ENCODE assay signal across 17 cellular contexts in genomic region chr2:105627530-105627929, GRCh38.
"Had no signal": no experiment of that assay in that cellular context is flagged by ENCODE, and none has a peak within 500 bp of the region (broad histone marks: within the 10 kb centered on the region; RNA-seq: fewer than 3 reads in every experiment).

No MANE protein-coding gene starts in this region.

- H3K27ac ChIP-seq: cardiac muscle cell, epithelial cell of prostate, foreskin keratinocyte, prostate gland, right atrium auricular region, transverse colon, uterus, WERI-Rb-1 had no signal

- H3K4me3 Mint-ChIP-seq: mesothelial cell of epicardium, nephron progenitor cell had no signal

- DNase-seq: activated CD4-positive, alpha-beta T cell treated with anti-CD3 and anti-CD28 coated beads for 1 hour; activated gamma-delta T cell; foreskin keratinocyte; kidney; nephron progenitor cell; stimulated activated naive CD8-positive, alpha-beta T cell treated with anti-CD3 and anti-CD28 coated beads, Interleukin-15, Interleukin-2, amounts not matched to agents 100 U/mL and 50 U/mL, for 24 hours; transverse colon; uterus; WERI-Rb-1 had no signal

- ATAC-seq: activated naive CD4-positive, alpha-beta T cell treated with anti-CD3 and anti-CD28 coated beads, Interleukin-2, amount 50 U/mL, for 72 hours; foreskin keratinocyte; left lobe of liver; stimulated activated naive CD8-positive, alpha-beta T cell treated with anti-CD3 and anti-CD28 coated beads, Interleukin-15, Interleukin-2, amounts not matched to agents 100 U/mL and 50 U/mL, for 24 hours had no signal

- H3K4me1 Mint-ChIP-seq: mesothelial cell of epicardium, nephron progenitor cell had no signal

- H3K4me3 ChIP-seq: cardiac muscle cell, lung, prostate gland, right atrium auricular region, transverse colon, uterus had no signal

- H3K27ac Mint-ChIP-seq: activated naive CD4-positive, alpha-beta T cell treated with anti-CD3 and anti-CD28 coated beads, Interleukin-2, amount 50 U/mL, for 72 hours; mesothelial cell of epicardium; nephron progenitor cell had no signal

- H3K4me1 ChIP-seq: foreskin keratinocyte, prostate gland, right atrium auricular region, transverse colon, uterus had no signal

- H3K27me3 ChIP-seq: cardiac muscle cell, right atrium auricular region, transverse colon, uterus had no signal

- H3K36me3 ChIP-seq: cardiac muscle cell, prostate gland, right atrium auricular region, transverse colon, uterus, WERI-Rb-1 had no signal

- H3K9me3 ChIP-seq: prostate gland, right atrium auricular region, transverse colon, uterus had no signal

- H3K36me3 Mint-ChIP-seq: activated naive CD4-positive, alpha-beta T cell treated with anti-CD3 and anti-CD28 coated beads, Interleukin-2, amount 50 U/mL, for 72 hours; mesothelial cell of epicardium had no signal
